In the genomic region with DNA sequence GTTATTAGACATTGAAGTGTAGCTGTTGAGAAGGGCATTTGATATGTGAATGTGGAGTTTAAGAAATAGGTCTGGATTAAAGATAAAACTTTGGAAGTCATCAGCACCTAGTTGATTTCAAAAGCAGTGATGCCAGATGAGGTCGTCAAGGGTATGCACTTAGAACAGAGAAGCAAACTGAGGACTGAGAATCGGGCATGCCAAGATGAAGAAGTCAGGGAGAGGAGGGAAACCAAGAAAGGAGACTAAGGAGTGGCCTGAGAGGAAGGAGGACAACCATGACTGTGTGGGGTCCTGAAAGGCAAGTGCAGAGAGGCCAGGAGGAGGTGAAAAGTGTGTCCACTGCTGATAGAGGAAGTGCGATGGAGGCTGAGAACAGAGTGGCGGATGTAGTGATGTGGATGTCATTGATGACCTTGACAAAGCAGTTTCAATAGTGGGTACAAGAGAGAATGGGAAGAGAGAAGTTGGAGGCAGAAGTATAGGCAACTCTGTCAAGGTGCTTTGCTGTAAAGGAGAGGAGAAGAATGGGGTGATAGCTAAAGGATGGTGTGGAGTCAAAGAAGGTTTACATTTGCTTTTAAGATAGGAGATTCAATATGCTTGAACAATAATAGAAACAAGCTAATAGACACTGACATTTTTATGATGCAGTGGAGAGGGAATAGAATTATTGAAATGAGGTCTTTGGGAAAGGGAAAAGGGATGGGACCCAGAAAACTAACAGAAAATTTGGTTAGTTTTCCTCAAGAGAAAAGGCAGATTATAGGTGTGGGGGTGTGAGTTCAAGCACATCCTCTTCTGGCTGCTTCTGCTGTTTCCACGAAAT, we compare ENCODE assay signal across 16 cellular contexts.
"Had no signal": no experiment of that assay in that cellular context is flagged by ENCODE, and none has a peak within 500 bp of the region (broad histone marks: within the 10 kb centered on the region; RNA-seq: fewer than 3 reads in every experiment).

No MANE protein-coding gene starts in this region.

- H3K27me3 ChIP-seq: body of pancreas, gastrocnemius medialis, tibial artery had no signal

- H3K4me1 ChIP-seq: body of pancreas had no signal

- H3K27ac Mint-ChIP-seq: activated CD4-positive, alpha-beta T cell treated with anti-CD3 and anti-CD28 coated beads, Interleukin-2, amount 10 ng/mL, durations not matched to agents 7 days and 5 days; activated naive CD4-positive, alpha-beta T cell treated with anti-CD3 and anti-CD28 coated beads, Interleukin-2, amount 50 U/mL, for 72 hours had no signal

- H3K36me3 ChIP-seq: gastrocnemius medialis, tibial artery had no signal

- H3K4me1 Mint-ChIP-seq: activated CD4-positive, alpha-beta T cell treated with anti-CD3 and anti-CD28 coated beads, Interleukin-2, amount 10 ng/mL, durations not matched to agents 7 days and 5 days had no signal

- H3K4me2 ChIP-seq: smooth muscle cell had no signal

- FAIRE-seq: keratinocyte had no signal

- H3K9me3 ChIP-seq: body of pancreas, gastrocnemius medialis, tibial artery had no signal

- H3K4me3 Mint-ChIP-seq: activated CD4-positive, alpha-beta T cell treated with anti-CD3 and anti-CD28 coated beads, Interleukin-2, amount 10 ng/mL, durations not matched to agents 7 days and 5 days had no signal

- H3K4me3 ChIP-seq: body of pancreas, coronary artery, gastrocnemius medialis, smooth muscle cell, tibial artery had no signal

- DNase-seq: activated CD4-positive, alpha-beta T cell treated with anti-CD3 and anti-CD28 coated beads, Interleukin-2, amount 10 ng/mL, durations not matched to agents 7 days and 5 days; activated CD4-positive, CD25-positive, alpha-beta regulatory T cell; amniotic stem cell; body of pancreas; central memory CD4-positive, alpha-beta T cell; effector CD8-positive, alpha-beta T cell; gastrocnemius medialis; left ventricle myocardium superior; posterior cingulate gyrus; right cardiac atrium; T-helper 2 cell; tibial artery had no signal

- H3K27ac ChIP-seq: body of pancreas, coronary artery, gastrocnemius medialis, tibial artery had no signal

- ATAC-seq: activated naive CD4-positive, alpha-beta T cell treated with anti-CD3 and anti-CD28 coated beads, Interleukin-2, amount 50 U/mL, for 72 hours; body of pancreas; gastrocnemius medialis; left ventricle myocardium superior; right cardiac atrium had no signal
